12 cellular contexts compared by ENCODE assay signal in genomic region chr14:91125271-91125661, GRCh38. TPM values are rescaled to one million over a fixed set of nuclear protein-coding genes. Genes with fewer than 3 reads are reported as not detected.
DNase-seq lines count a peak whose midpoint lies in the region; ATAC-seq and TF ChIP-seq lines count a peak whose summit lies in the region.
"Had no signal": no experiment of that assay in that cellular context is flagged by ENCODE, and none has a peak within 500 bp of the region (broad histone marks: within the 10 kb centered on the region; RNA-seq: fewer than 3 reads in every experiment).

No MANE protein-coding gene starts in this region.

- in situ Hi-C loops in transverse colon (cut with MboI; ENCODE audit: low pct_ligation_motif_present in 1 of 4, low pct_unique_long_range_greater_than_20kb in 1 of 4, low sequenced_read_pairs in 3 of 4) (no loop called here), GM13976 (cut with MboI; ENCODE audit: low sequenced_read_pairs, unreplicated experiment) (no loop called here)

- TF ChIP-seq POLR2A in transverse colon (IDR thresholded peaks at IDR 0.05) (no peak), adrenal gland (IDR thresholded peaks at IDR 0.05) (no peak)

- H3K36me3 ChIP-seq in transverse colon (peaks cover 0 to 5% (median under 1%) of the 10 kb centered on the region in 4 donors), adrenal gland (replicated peaks in 1 of 2) (peaks cover 0 to 5% of the 10 kb centered on the region in 2 donors)

- H3K27ac ChIP-seq in transverse colon = peak overlapping the region; percentile 39 to 73 (median 69)
- no peak overlapping the region for H3K27ac ChIP-seq in adrenal gland

- TF ChIP-seq CTCF in transverse colon (IDR thresholded peaks at IDR 0.05) (no peak), adrenal gland (IDR thresholded peaks at IDR 0.05) (no peak), GM13976 (IDR thresholded peaks at IDR 0.05; ENCODE audit: borderline replicate concordance, control extremely low read depth, extremely low read depth, insufficient read depth, missing control alignments) (no peak)

- H3K27me3 ChIP-seq in transverse colon = no peaks in the 10 kb centered on the region
- no peaks in the 10 kb centered on the region for H3K27me3 ChIP-seq in adrenal gland
- H3K27me3 ChIP-seq: tibial nerve had no signal

- H3K9me3 Mint-ChIP-seq in activated naive CD4-positive, alpha-beta T cell treated with anti-CD3 and anti-CD28 coated beads, Interleukin-2, amount 50 U/mL, for 24 hours = no peaks in the 10 kb centered on the region
- no peaks in the 10 kb centered on the region for H3K9me3 Mint-ChIP-seq in activated naive CD4-positive, alpha-beta T cell treated with anti-CD3 and anti-CD28 coated beads, Interleukin-2, amount 50 U/mL, for 72 hours
- H3K9me3 Mint-ChIP-seq in memory B cell = no peaks in the 10 kb centered on the region

- H3K27ac Mint-ChIP-seq in activated naive CD4-positive, alpha-beta T cell treated with anti-CD3 and anti-CD28 coated beads, Interleukin-2, amount 50 U/mL, for 24 hours = peak overlapping the region; percentile 38
- H3K27ac Mint-ChIP-seq in activated naive CD4-positive, alpha-beta T cell treated with anti-CD3 and anti-CD28 coated beads, Interleukin-2, amount 50 U/mL, for 72 hours = peak overlapping the region in 1 of 2 donors; percentile 46
- peak overlapping the region; percentile 82 for H3K27ac Mint-ChIP-seq in memory B cell

- intact Hi-C loops in transverse colon (cut with DNase I; ENCODE audit: low total_unique reads) (no loop called here), adrenal gland (cut with DNase I) (no loop called here)

- peaks cover 0 to 39% (median 17%) of the 10 kb centered on the region in 4 donors for H3K4me1 ChIP-seq in transverse colon
- peaks cover under 1 to 5% of the 10 kb centered on the region in 2 donors for H3K4me1 ChIP-seq in adrenal gland (replicated peaks in 1 of 2)

- H3K27me3 Mint-ChIP-seq in activated naive CD4-positive, alpha-beta T cell treated with anti-CD3 and anti-CD28 coated beads, Interleukin-2, amount 50 U/mL, for 24 hours = no peaks in the 10 kb centered on the region
- no peaks in the 10 kb centered on the region for H3K27me3 Mint-ChIP-seq in memory B cell

- H3K4me3 ChIP-seq in transverse colon (no peak overlapping the region), adrenal gland (no peak overlapping the region)
- H3K4me3 ChIP-seq: tibial nerve had no signal

- WGBS in transverse colon (ENCODE audit: low coverage in 1 of 2), 2 donors = 82 to 97% methylated on average over 6 to 7 of the region's 7 CpGs
- 83 to 93% (median 92%) methylated on average over 7 of the region's 7 CpGs for WGBS in adrenal gland, 4 donors

- TF ChIP-seq EP300 in transverse colon (IDR thresholded peaks at IDR 0.05; ENCODE audit: low read depth) = no peak

- no peak for ATAC-seq in activated naive CD4-positive, alpha-beta T cell treated with anti-CD3 and anti-CD28 coated beads, Interleukin-2, amount 50 U/mL, for 72 hours
- ATAC-seq in memory B cell (ENCODE audit: low read depth) = peak; percentile 52

- peaks cover 39% of the 10 kb centered on the region for H3K4me1 Mint-ChIP-seq in activated naive CD4-positive, alpha-beta T cell treated with anti-CD3 and anti-CD28 coated beads, Interleukin-2, amount 50 U/mL, for 24 hours
- peaks cover 33% of the 10 kb centered on the region for H3K4me1 Mint-ChIP-seq in memory B cell

- no peak overlapping the region for H3K4me3 Mint-ChIP-seq in activated naive CD4-positive, alpha-beta T cell treated with anti-CD3 and anti-CD28 coated beads, Interleukin-2, amount 50 U/mL, for 24 hours
- H3K4me3 Mint-ChIP-seq in memory B cell = no peak overlapping the region

- peaks cover 20% of the 10 kb centered on the region for H3K36me3 Mint-ChIP-seq in activated naive CD4-positive, alpha-beta T cell treated with anti-CD3 and anti-CD28 coated beads, Interleukin-2, amount 50 U/mL, for 24 hours
- peaks cover 10 to 37% of the 10 kb centered on the region in 2 donors for H3K36me3 Mint-ChIP-seq in activated naive CD4-positive, alpha-beta T cell treated with anti-CD3 and anti-CD28 coated beads, Interleukin-2, amount 50 U/mL, for 72 hours
- H3K36me3 Mint-ChIP-seq in memory B cell = peaks cover 36% of the 10 kb centered on the region

- H3K9me3 ChIP-seq in transverse colon (no peaks in the 10 kb centered on the region), adrenal gland (replicated peaks in 1 of 3) (no peaks in the 10 kb centered on the region)

- DNase-seq in activated naive CD4-positive, alpha-beta T cell treated with anti-CD3 and anti-CD28 coated beads, Interleukin-2, amount 50 U/mL, for 72 hours (ENCODE audit: low spot score in 2 of 2) = no peak
- DNase-seq in cerebellum (ENCODE audit: low spot score) (peak; percentile 80), memory B cell (ENCODE audit: low spot score in 2 of 2) (no peak), transverse colon (no peak), adrenal gland (no peak), HuH-7.5 (ENCODE audit: low spot score) (no peak), GM13976 (ENCODE audit: low spot score) (no peak)
- DNase-seq: effector CD4-positive, alpha-beta T cell; NCI-H1105 treated with DMSO at 0.1 percent for 48 hours; stimulated activated CD4-positive, alpha-beta T cell treated with anti-CD3 and anti-CD28 coated beads, Interleukin-4, amount 100 ng/mL, for 24 hours had no signal

RNA-seq across cellular contexts. Expression of gene DGLUCY, which starts 11.4 kb away (rescaled TPM):
- 10 to 100 TPM; 50.1 to 85.6 TPM for total RNA-seq in activated naive CD4-positive, alpha-beta T cell treated with anti-CD3 and anti-CD28 coated beads, Interleukin-2, amount 50 U/mL, for 72 hours
- total RNA-seq in cerebellum = 31.6 TPM
- total RNA-seq in transverse colon = 100 to 1,000 TPM in 2 of 4 donors, 10 to 100 TPM in 2; 62.1 to 229 (median 102) TPM
- total RNA-seq in adrenal gland = 10 to 100 TPM; 48.9 to 93.4 (median 77.5) TPM
- 10 to 100 TPM; 50.3 to 65.1 (median 60.1) TPM for polyA plus RNA-seq in adrenal gland

Comparison
In these comparisons a context has a peak if more than half of its experiments do, and no peak if none do; other contexts are left out.
1. H3K27ac ChIP-seq: peak in transverse colon (4 of 4); none in adrenal gland (0 of 5).